ENCODE assay signal across 9 cellular contexts in genomic region chr2:222037211-222037610, GRCh38.
"Had no signal": no experiment of that assay in that cellular context is flagged by ENCODE, and none has a peak within 500 bp of the region (broad histone marks: within the 10 kb centered on the region; RNA-seq: fewer than 3 reads in every experiment).

No MANE protein-coding gene starts in this region.

- H3K4me1 Mint-ChIP-seq: GM23338 had no signal

- H2AFZ ChIP-seq: GM23248, GM23338 had no signal

- H3K27ac ChIP-seq: GM23248 had no signal

- H3K4me3 ChIP-seq: GM23248, GM23338, HAP-1 had no signal

- H3K4me2 ChIP-seq: GM23338 had no signal

- H3K36me3 ChIP-seq: HAP-1 had no signal

- DNase-seq: GOT3, H7, H9, HCEC 1CT, HFFc6 had no signal

- H3K27ac Mint-ChIP-seq: GM23338, H9, HFFc6 had no signal

- H3K4me3 Mint-ChIP-seq: GM23338, H9, HFFc6 had no signal

- H3K9ac ChIP-seq: GM23248 had no signal

- H3K4me1 ChIP-seq: HAP-1 had no signal

- ATAC-seq: GM23338, HCT116 had no signal

- H3K9me3 Mint-ChIP-seq: GM23338, H9, HFFc6 had no signal

- H3K9me3 ChIP-seq: HAP-1 had no signal
